In the genomic region with DNA sequence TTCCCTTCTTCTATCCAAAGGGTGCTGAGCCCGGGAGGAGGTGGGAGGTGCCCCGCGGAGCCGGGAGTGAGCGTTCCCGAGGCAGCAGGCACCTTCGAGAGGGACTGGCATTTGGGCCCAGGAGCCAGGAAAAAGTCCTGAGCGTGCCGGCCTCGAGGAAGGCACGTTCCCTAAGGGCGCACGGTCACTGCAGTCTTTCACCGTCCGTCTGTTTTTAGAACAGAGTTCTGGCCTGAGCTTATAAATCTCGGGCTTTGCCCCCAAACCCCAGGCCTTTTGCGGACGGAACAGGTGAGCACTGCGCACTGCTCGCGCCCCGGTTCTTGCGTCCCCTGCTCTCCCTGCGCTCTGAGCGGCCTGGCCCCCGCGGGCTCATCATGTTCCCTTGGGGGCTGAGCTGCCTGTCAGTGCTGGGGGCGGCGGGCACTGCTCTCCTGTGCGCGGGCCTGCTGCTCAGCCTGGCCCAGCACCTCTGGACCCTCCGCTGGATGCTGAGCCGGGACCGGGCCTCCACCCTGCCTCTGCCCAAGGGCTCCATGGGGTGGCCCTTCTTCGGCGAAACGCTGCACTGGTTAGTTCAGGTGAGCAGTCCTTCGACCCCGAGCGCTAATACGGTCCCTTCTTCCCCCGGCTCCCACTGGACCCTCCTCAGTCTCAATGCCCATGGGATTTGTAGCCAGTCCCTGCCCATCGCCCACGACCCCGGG, we compare ENCODE assay signal across 19 cellular contexts. TPM values are rescaled to one million over a fixed set of nuclear protein-coding genes. Genes with fewer than 3 reads are reported as not detected.
DNase-seq lines count a peak whose midpoint lies in the region; ATAC-seq, FAIRE-seq and TF ChIP-seq lines count a peak whose summit lies in the region.
"Had no signal": no experiment of that assay in that cellular context is flagged by ENCODE, and none has a peak within 500 bp of the region (broad histone marks: within the 10 kb centered on the region; RNA-seq: fewer than 3 reads in every experiment).

No MANE protein-coding gene starts in this region.

- intact Hi-C loops in K562 (cut with micrococcal nuclease): no loop called here
- intact Hi-C loops in right lobe of liver (cut with DNase I): no loop called here

- H2AFZ ChIP-seq in GM23248 (no peak overlapping the region), K562 (ENCODE audit: low read depth, low read length) (no peak overlapping the region)

- DNase-seq in GM23248 (no peak), K562 (ENCODE audit: extremely low read depth in 1 of 4, low spot score in 3 of 4) (no peak), iPS-NIHi7 (ENCODE audit: extremely low spot score) (peak; percentile 26), H4 (ENCODE audit: low spot score) (no peak), right lobe of liver (no peak), HT-29 (ENCODE audit: low spot score) (no peak)
- DNase-seq in stimulated activated naive B cell treated with anti-CD40 and anti-IgM and Interleukin-4, amounts not matched to agents 10 μg/mL and 1 μg/mL and 100 μg/mL, for 72 hours: no peak
- DNase-seq: activated CD4-positive, alpha-beta T cell treated with anti-CD3 and anti-CD28 coated beads, Interleukin-2, amount 50 U/mL, for 1 hour; activated naive CD4-positive, alpha-beta T cell treated with anti-CD3 and anti-CD28 coated beads for 36 hours; colonic mucosa; kidney glomerular epithelial cell; NCI-H146; NCI-H226; occipital lobe; stimulated activated CD4-positive, alpha-beta T cell treated with anti-CD3 and anti-CD28 coated beads, Interleukin-4, amount 100 ng/mL, for 24 hours had no signal

- H3K79me2 ChIP-seq in GM23248 (ENCODE audit: insufficient read depth): no peaks in the 10 kb centered on the region
- no peaks in the 10 kb centered on the region for H3K79me2 ChIP-seq in K562 (ENCODE audit: control insufficient read depth, insufficient read depth, low read length)

- no peak overlapping the region for H3K4me3 ChIP-seq in GM23248
- no peak overlapping the region for H3K4me3 ChIP-seq in K562
- no peak overlapping the region for H3K4me3 ChIP-seq in right lobe of liver

- peak overlapping the region; percentile 87 to 92 for H3K4me3 Mint-ChIP-seq in stimulated activated naive B cell treated with anti-CD40 and anti-IgM and Interleukin-4, amounts not matched to agents 10 μg/mL and 1 μg/mL and 100 μg/mL, for 72 hours

- peaks cover 62% of the 10 kb centered on the region for H3K27me3 ChIP-seq in GM23248 (replicated peaks; ENCODE audit: insufficient read depth)
- no peaks in the 10 kb centered on the region for H3K27me3 ChIP-seq in K562 (ENCODE audit: control insufficient read depth in 2 of 2, insufficient read depth in 2 of 2, low read length in 2 of 2)
- peaks cover 0 to 7% of the 10 kb centered on the region in 2 donors for H3K27me3 ChIP-seq in right lobe of liver

- no peak for TF ChIP-seq POLR2A in K562 (conservative IDR thresholded peaks at IDR 0.05)
- TF ChIP-seq POLR2A in right lobe of liver (IDR thresholded peaks at IDR 0.05): no peak

- TF ChIP-seq EP300 in K562 (IDR thresholded peaks at IDR 0.05; ENCODE audit: low read length): no peak

- peaks cover 23 to 37% of the 10 kb centered on the region in 2 donors for H3K4me1 Mint-ChIP-seq in stimulated activated naive B cell treated with anti-CD40 and anti-IgM and Interleukin-4, amounts not matched to agents 10 μg/mL and 1 μg/mL and 100 μg/mL, for 72 hours

- WGBS in GM23248 (ENCODE audit: low coverage in 1 of 2, low lambda C conversion rate in 2 of 2, missing lambda C conversion rate in 2 of 2), 2 experiments: 10% methylated on average over 44 to 45 of the region's 45 CpGs
- 99% methylated on average over 13 of the region's 45 CpGs for WGBS in K562 (ENCODE audit: insufficient coverage, low coverage, missing lambda C conversion rate)
- 30% methylated on average over 15 of the region's 45 CpGs for WGBS in right lobe of liver (ENCODE audit: insufficient coverage, low coverage, low lambda C conversion rate, missing lambda C conversion rate)

- H3K4me2 ChIP-seq in GM23248 (ENCODE audit: unreplicated experiment) (peak overlapping the region; percentile 15), K562 (ENCODE audit: insufficient read depth, low read length) (no peak overlapping the region)

- CTCF ChIA-PET in K562 (lab: Yijun Ruan, JAX; ENCODE audit: low intra/inter-chr PET ratio): no interaction called here

- FAIRE-seq in K562 (lab: Jason Lieb, UNC): no peak
- FAIRE-seq: GM18507, TTC549 had no signal

- H3K4me1 ChIP-seq in GM23248 (ENCODE audit: insufficient read depth) (no peaks in the 10 kb centered on the region), K562 (replicated peaks in 1 of 2; ENCODE audit: control insufficient read depth in 2 of 2, insufficient read depth in 2 of 2, low read length in 2 of 2) (no peaks in the 10 kb centered on the region; a peak in 1 of 5 replicates), right lobe of liver (peaks cover 0 to 26% (median 0%) of the 10 kb centered on the region in 4 donors)

- no peaks in the 10 kb centered on the region for H3K36me3 ChIP-seq in GM23248 (ENCODE audit: low read depth)
- H3K36me3 ChIP-seq in K562 (ENCODE audit: control insufficient read depth, insufficient read depth, low read length): peaks cover 28% of the 10 kb centered on the region; the same call in 2 of the 3 replicates
- peaks cover 0 to 2% (median 0%) of the 10 kb centered on the region in 4 donors for H3K36me3 ChIP-seq in right lobe of liver
- H3K36me3 ChIP-seq: colonic mucosa had no signal

- no peaks in the 10 kb centered on the region for H3K9me2 ChIP-seq in GM23248 (ENCODE audit: insufficient read depth)

- H3K9me3 Mint-ChIP-seq in stimulated activated naive B cell treated with anti-CD40 and anti-IgM and Interleukin-4, amounts not matched to agents 10 μg/mL and 1 μg/mL and 100 μg/mL, for 72 hours: no peaks in the 10 kb centered on the region
- H3K9me3 Mint-ChIP-seq: activated naive CD4-positive, alpha-beta T cell treated with anti-CD3 and anti-CD28 coated beads for 36 hours had no signal

- TF ChIP-seq RAD21 in K562 (CRISPR knock-in tag; conservative IDR thresholded peaks at IDR 0.05 in 1 of 2, IDR thresholded peaks at IDR 0.05 in 1 of 2): no peak

- ATAC-seq in K562: no peak
- ATAC-seq in stimulated activated naive B cell treated with anti-CD40 and anti-IgM and Interleukin-4, amounts not matched to agents 10 μg/mL and 1 μg/mL and 100 μg/mL, for 72 hours (replicated peaks): no peak
- no peak for ATAC-seq in right lobe of liver

- peaks cover 19 to 29% of the 10 kb centered on the region in 2 donors for H3K36me3 Mint-ChIP-seq in stimulated activated naive B cell treated with anti-CD40 and anti-IgM and Interleukin-4, amounts not matched to agents 10 μg/mL and 1 μg/mL and 100 μg/mL, for 72 hours

- H3K27me3 Mint-ChIP-seq in stimulated activated naive B cell treated with anti-CD40 and anti-IgM and Interleukin-4, amounts not matched to agents 10 μg/mL and 1 μg/mL and 100 μg/mL, for 72 hours: peaks cover 43 to 58% of the 10 kb centered on the region in 2 donors

- no peak overlapping the region for H3K9ac ChIP-seq in GM23248
- H3K9ac ChIP-seq in K562 (ENCODE audit: insufficient read depth in 1 of 2, low read depth in 2 of 2, low read length in 2 of 2): no peak overlapping the region

- peak overlapping the region; percentile 80 for H3K27ac Mint-ChIP-seq in stimulated activated naive B cell treated with anti-CD40 and anti-IgM and Interleukin-4, amounts not matched to agents 10 μg/mL and 1 μg/mL and 100 μg/mL, for 72 hours
- H3K27ac Mint-ChIP-seq: activated naive CD4-positive, alpha-beta T cell treated with anti-CD3 and anti-CD28 coated beads for 36 hours had no signal

- H4K20me1 ChIP-seq in GM23248 (ENCODE audit: insufficient read depth): no peaks in the 10 kb centered on the region
- H4K20me1 ChIP-seq in K562 (replicated peaks; ENCODE audit: control insufficient read depth, insufficient read depth, low read length): no peaks in the 10 kb centered on the region

- H3K27ac ChIP-seq in GM23248 (no peak overlapping the region), K562 (ENCODE audit: extremely low read depth, low read depth, low read length) (no peak overlapping the region), right lobe of liver (no peak overlapping the region)
- H3K27ac ChIP-seq: colonic mucosa, epithelial cell of prostate had no signal

- no peaks in the 10 kb centered on the region for H3K9me1 ChIP-seq in K562 (ENCODE audit: control insufficient read depth, insufficient read depth, low read length)

- TF ChIP-seq CTCF in K562 (IDR thresholded peaks at IDR 0.05 in 2 of 3, conservative IDR thresholded peaks at IDR 0.05 in 1 of 3; ENCODE audit: insufficient read depth in 2 of 3, low read depth in 1 of 3, low read length in 3 of 3): no peak
- no peak for TF ChIP-seq CTCF in right lobe of liver (IDR thresholded peaks at IDR 0.05)

- in situ Hi-C loops in GM23248 (cut with MboI) (no loop called here), K562 (cut with MboI) (no loop called here)

- H3K9me3 ChIP-seq in GM23248 (ENCODE audit: low read depth): no peaks in the 10 kb centered on the region
- peaks cover 6% of the 10 kb centered on the region; the same call in 1 of the 2 replicates for H3K9me3 ChIP-seq in K562 (replicated peaks; ENCODE audit: control insufficient read depth, insufficient read depth, low read depth, low read length)
- H3K9me3 ChIP-seq in right lobe of liver: no peaks in the 10 kb centered on the region
- H3K9me3 ChIP-seq: colonic mucosa had no signal

- POLR2A ChIA-PET in K562 (lab: Yijun Ruan, JAX): interaction anchor here (0.6 kb wide), 1 partner anchor 11 kb away, joined by 3 read pairs; no protein-coding TSS in a partner anchor

- H3F3A ChIP-seq in GM23248 (ENCODE audit: insufficient read depth): no peaks in the 10 kb centered on the region

- no TSS peak for BruUV-seq in K562 (replicated peaks; lab: Mats Ljungman, UMichigan)

RNA-seq across cellular contexts. Expression of gene CYP26C1, which starts 0.4 kb away (rescaled TPM):
- not detected in 2 replicates for total RNA-seq in GM23248 (2014; rRNA removed; shearing (Covaris generic))
- polyA plus RNA-seq in GM23248 (2016; fragmentation: Nextera tagmentation; extraction: Ambion mirVana) (not detected in 2 replicates), K562 (2011; rRNA removed) (not detected in 2 replicates), K562 (2014; fragmentation: Illumina TruSeq; extraction: Trizol) (not detected in 2 replicates), K562 (2014; fragmentation: Nextera tagmentation; extraction: Ambion mirVana) (not detected), K562 (2014; rRNA removed) (not detected in 2 replicates)
- 0.72 and 1.5 TPM in 2 replicates for total RNA-seq in K562 (2011; cell fraction: chromatin; rRNA removed; ENCODE audit: low replicate concordance)
- 0.26 and 0.83 TPM in 2 replicates for total RNA-seq in K562 (2011; cell fraction: nucleolus; rRNA removed)
- total RNA-seq in K562 (2011; cell fraction: nucleoplasm; rRNA removed): 0.59 and 0.84 TPM in 2 replicates
- total RNA-seq in K562 (2014; rRNA removed) (0.08 and 0.09 TPM in 2 replicates), K562 (2014; rRNA removed; fragmentation: Illumina TruSeq; extraction: Trizol) (not detected in 2 replicates), K562 (2015; rRNA removed; fragmentation: Illumina TruSeq; extraction: Trizol) (0.07 and 0.08 TPM in 2 replicates), K562 (2021) (0.07 and 0.16 TPM in 2 replicates), right lobe of liver (under 1 TPM in 3 of 6 experiments, not detected in 3; 0.07 to 0.12 (median 0.10) TPM)
- polyA plus RNA-seq in K562 (2011; cell fraction: cytosol; rRNA removed): not detected in 2 replicates
- polyA plus RNA-seq in K562 (2011; cell fraction: nucleus; rRNA removed): 0.08 and 0.13 TPM in 2 replicates
- 0.04 TPM in 1 of 2 replicates, not detected in the other for polyA plus RNA-seq in K562 (2012)
- 0.04 and 0.06 TPM in 2 replicates for polyA minus RNA-seq in K562 (2011; rRNA and poly(A)+ RNA removed)
- not detected in 2 replicates for polyA minus RNA-seq in K562 (2011; cell fraction: cytosol; rRNA and poly(A)+ RNA removed)
- 0.67 and 1.00 TPM in 2 replicates for polyA minus RNA-seq in K562 (2011; cell fraction: nucleus; rRNA and poly(A)+ RNA removed)
- total RNA-seq in H4 (2014; rRNA removed; shearing (Covaris generic)): not detected in 2 replicates
- 0.18 and 0.23 TPM in 2 replicates for total RNA-seq in HT-29 (2014; rRNA removed; shearing (Covaris generic))
- total RNA-seq: activated naive CD4-positive, alpha-beta T cell treated with anti-CD3 and anti-CD28 coated beads for 36 hours; colonic mucosa had no signal

RNA-seq across cellular contexts. Expression of gene CYP26A1, which starts 12.7 kb away (rescaled TPM):
- not detected in 2 replicates for total RNA-seq in GM23248 (2014; rRNA removed; shearing (Covaris generic))
- not detected in 2 replicates for polyA plus RNA-seq in GM23248 (2016; fragmentation: Nextera tagmentation; extraction: Ambion mirVana)
- total RNA-seq in K562 (2011; cell fraction: chromatin; rRNA removed; ENCODE audit: low replicate concordance): 5.2 and 7.0 TPM in 2 replicates
- total RNA-seq in K562 (2011; cell fraction: nucleolus; rRNA removed): 4.5 and 10.0 TPM in 2 replicates
- total RNA-seq in K562 (2011; cell fraction: nucleoplasm; rRNA removed): 2.8 and 5.3 TPM in 2 replicates
- total RNA-seq in K562 (2014; rRNA removed): 1.4 and 1.6 TPM in 2 replicates
- total RNA-seq in K562 (2014; rRNA removed; fragmentation: Illumina TruSeq; extraction: Trizol): 1.2 and 1.4 TPM in 2 replicates
- total RNA-seq in K562 (2015; rRNA removed; fragmentation: Illumina TruSeq; extraction: Trizol): 5.0 and 5.2 TPM in 2 replicates
- total RNA-seq in K562 (2021): 1.6 and 2.5 TPM in 2 replicates
- 4.0 and 5.1 TPM in 2 replicates for polyA plus RNA-seq in K562 (2011; rRNA removed)
- polyA plus RNA-seq in K562 (2011; cell fraction: cytosol; rRNA removed): 2.3 and 5.8 TPM in 2 replicates
- polyA plus RNA-seq in K562 (2011; cell fraction: nucleus; rRNA removed): 10.4 and 19.4 TPM in 2 replicates
- 2.4 and 3.1 TPM in 2 replicates for polyA plus RNA-seq in K562 (2012)
- polyA plus RNA-seq in K562 (2014; fragmentation: Illumina TruSeq; extraction: Trizol): 0.54 and 1.5 TPM in 2 replicates
- under 1 TPM; 0.11 to 0.38 TPM for polyA plus RNA-seq in K562 (2014; fragmentation: Nextera tagmentation; extraction: Ambion mirVana)
- polyA plus RNA-seq in K562 (2014; rRNA removed): 1.6 TPM in 2 replicates
- 0.98 and 1.4 TPM in 2 replicates for polyA minus RNA-seq in K562 (2011; rRNA and poly(A)+ RNA removed)
- polyA minus RNA-seq in K562 (2011; cell fraction: cytosol; rRNA and poly(A)+ RNA removed): 0.86 and 1.3 TPM in 2 replicates
- 3.7 and 4.4 TPM in 2 replicates for polyA minus RNA-seq in K562 (2011; cell fraction: nucleus; rRNA and poly(A)+ RNA removed)
- not detected in 2 replicates for total RNA-seq in H4 (2014; rRNA removed; shearing (Covaris generic))
- 10 to 100 TPM in 3 of 6 experiments, under 1 TPM in 1, not detected in 2; 0.95 to 53.1 (median 12.6) TPM for total RNA-seq in right lobe of liver
- 2.1 and 2.6 TPM in 2 replicates for total RNA-seq in HT-29 (2014; rRNA removed; shearing (Covaris generic))
- total RNA-seq: activated naive CD4-positive, alpha-beta T cell treated with anti-CD3 and anti-CD28 coated beads for 36 hours; colonic mucosa; glomerular endothelial cell had no signal
